1 cellular context compared by ENCODE assay signal in the genomic region with DNA sequence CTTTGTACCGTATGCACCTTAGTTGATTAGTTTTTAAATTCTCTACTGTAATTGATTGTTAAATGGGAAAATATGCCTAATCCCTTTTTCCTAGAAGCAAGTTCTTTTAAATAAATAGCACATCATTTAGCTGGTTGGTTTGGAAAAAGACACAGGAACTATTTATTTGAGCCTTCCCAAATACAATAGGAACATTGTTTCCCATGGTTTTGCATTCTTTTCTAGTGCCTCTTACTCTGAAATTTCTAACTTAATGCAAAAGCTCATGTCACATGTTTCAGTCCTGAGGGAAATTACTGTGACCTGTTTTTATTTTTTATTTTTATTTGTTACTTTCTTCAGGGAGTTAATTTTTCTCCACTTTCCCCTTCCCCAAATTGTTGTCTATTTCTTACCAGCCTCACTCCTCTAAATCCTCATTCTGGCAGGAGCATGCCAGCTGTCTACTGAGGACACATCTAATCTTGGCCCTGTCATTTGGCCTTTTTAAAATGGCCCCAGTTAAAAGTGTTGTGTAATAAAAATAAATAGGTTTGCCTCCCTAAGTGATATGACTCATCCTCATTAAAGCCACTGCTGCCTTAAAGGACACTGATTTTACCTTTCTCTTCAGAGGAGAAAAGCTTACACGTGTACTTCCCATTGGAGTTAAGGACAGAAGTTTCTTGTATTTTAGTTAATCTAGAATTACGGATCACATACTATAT.
TF ChIP-seq lines count a peak whose summit lies in the region.

No MANE protein-coding gene starts in this region.

TF ChIP-seq in GM23338, 12 proteins besides CTCF, POLR2A, EP300 and RAD21 (continued from another document):
- no peak for TF ChIP-seq REST (IDR thresholded peaks at IDR 0.05; ENCODE audit: unreplicated experiment)
- no peak for TF ChIP-seq EZH2 (IDR thresholded peaks at IDR 0.05; ENCODE audit: low read depth, unreplicated experiment)
- no peak for TF ChIP-seq NANOG (IDR thresholded peaks at IDR 0.05; ENCODE audit: borderline replicate concordance)
- TF ChIP-seq ZNF331 (CRISPR knock-in tag; IDR thresholded peaks at IDR 0.05; ENCODE audit: low read depth) = no peak
- TF ChIP-seq POLR2AphosphoS5 (IDR thresholded peaks at IDR 0.05; ENCODE audit: low read depth) = no peak
- TF ChIP-seq EZH2phosphoT487 (IDR thresholded peaks at IDR 0.05; ENCODE audit: unreplicated experiment) = no peak
- TF ChIP-seq, protein P1, sequence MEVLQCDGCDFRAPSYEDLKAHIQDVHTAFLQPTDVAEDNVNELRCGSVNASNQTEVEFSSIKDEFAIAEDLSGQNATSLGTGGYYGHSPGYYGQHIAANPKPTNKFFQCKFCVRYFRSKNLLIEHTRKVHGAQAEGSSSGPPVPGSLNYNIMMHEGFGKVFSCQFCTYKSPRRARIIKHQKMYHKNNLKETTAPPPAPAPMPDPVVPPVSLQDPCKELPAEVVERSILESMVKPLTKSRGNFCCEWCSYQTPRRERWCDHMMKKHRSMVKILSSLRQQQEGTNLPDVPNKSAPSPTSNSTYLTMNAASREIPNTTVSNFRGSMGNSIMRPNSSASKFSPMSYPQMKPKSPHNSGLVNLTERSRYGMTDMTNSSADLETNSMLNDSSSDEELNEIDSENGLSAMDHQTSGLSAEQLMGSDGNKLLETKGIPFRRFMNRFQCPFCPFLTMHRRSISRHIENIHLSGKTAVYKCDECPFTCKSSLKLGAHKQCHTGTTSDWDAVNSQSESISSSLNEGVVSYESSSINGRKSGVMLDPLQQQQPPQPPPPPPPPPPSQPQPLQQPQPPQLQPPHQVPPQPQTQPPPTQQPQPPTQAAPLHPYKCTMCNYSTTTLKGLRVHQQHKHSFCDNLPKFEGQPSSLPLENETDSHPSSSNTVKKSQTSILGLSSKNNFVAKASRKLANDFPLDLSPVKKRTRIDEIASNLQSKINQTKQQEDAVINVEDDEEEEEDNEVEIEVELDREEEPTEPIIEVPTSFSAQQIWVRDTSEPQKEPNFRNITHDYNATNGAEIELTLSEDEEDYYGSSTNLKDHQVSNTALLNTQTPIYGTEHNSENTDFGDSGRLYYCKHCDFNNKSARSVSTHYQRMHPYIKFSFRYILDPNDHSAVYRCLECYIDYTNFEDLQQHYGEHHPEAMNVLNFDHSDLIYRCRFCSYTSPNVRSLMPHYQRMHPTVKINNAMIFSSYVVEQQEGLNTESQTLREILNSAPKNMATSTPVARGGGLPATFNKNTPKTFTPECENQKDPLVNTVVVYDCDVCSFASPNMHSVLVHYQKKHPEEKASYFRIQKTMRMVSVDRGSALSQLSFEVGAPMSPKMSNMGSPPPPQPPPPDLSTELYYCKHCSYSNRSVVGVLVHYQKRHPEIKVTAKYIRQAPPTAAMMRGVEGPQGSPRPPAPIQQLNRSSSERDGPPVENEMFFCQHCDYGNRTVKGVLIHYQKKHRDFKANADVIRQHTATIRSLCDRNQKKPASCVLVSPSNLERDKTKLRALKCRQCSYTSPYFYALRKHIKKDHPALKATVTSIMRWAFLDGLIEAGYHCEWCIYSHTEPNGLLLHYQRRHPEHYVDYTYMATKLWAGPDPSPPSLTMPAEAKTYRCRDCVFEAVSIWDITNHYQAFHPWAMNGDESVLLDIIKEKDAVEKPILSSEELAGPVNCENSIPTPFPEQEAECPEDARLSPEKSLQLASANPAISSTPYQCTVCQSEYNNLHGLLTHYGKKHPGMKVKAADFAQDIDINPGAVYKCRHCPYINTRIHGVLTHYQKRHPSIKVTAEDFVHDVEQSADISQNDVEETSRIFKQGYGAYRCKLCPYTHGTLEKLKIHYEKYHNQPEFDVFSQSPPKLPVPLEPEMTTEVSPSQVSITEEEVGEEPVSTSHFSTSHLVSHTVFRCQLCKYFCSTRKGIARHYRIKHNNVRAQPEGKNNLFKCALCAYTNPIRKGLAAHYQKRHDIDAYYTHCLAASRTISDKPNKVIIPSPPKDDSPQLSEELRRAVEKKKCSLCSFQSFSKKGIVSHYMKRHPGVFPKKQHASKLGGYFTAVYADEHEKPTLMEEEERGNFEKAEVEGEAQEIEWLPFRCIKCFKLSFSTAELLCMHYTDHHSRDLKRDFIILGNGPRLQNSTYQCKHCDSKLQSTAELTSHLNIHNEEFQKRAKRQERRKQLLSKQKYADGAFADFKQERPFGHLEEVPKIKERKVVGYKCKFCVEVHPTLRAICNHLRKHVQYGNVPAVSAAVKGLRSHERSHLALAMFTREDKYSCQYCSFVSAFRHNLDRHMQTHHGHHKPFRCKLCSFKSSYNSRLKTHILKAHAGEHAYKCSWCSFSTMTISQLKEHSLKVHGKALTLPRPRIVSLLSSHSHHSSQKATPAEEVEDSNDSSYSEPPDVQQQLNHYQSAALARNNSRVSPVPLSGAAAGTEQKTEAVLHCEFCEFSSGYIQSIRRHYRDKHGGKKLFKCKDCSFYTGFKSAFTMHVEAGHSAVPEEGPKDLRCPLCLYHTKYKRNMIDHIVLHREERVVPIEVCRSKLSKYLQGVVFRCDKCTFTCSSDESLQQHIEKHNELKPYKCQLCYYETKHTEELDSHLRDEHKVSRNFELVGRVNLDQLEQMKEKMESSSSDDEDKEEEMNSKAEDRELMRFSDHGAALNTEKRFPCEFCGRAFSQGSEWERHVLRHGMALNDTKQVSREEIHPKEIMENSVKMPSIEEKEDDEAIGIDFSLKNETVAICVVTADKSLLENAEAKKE (CRISPR knock-in tag; IDR thresholded peaks at IDR 0.05) = no peak
TF ChIP-seq in GM23338: peak in this region for 0.
